ENCODE assay signal across 15 cellular contexts in genomic region chr2:174399171-174399570, GRCh38.
"Had no signal": no experiment of that assay in that cellular context is flagged by ENCODE, and none has a peak within 500 bp of the region (broad histone marks: within the 10 kb centered on the region; RNA-seq: fewer than 3 reads in every experiment).

No MANE protein-coding gene starts in this region.

- DNase-seq: activated effector memory CD4-positive, alpha-beta T cell treated with anti-CD3 and anti-CD28 coated beads, Interleukin-2, amount 50 U/mL, for 16 hours; activated T-cell treated with anti-CD3 and anti-CD28 coated beads, Interleukin-2, amount 50 U/mL, for 24 hours; aorta; colonic mucosa; effector CD4-positive, alpha-beta T cell; gastrocnemius medialis; heart right ventricle; islet precursor cell; left lung; nephron progenitor cell; psoas muscle; right lobe of liver; stimulated activated CD4-positive, alpha-beta T cell treated with anti-CD3 and anti-CD28 coated beads, Interleukin-2, amount 100 ng/mL, for 24 hours; stimulated activated naive CD4-positive, alpha-beta T cell treated with Interleukin-2 at 50 U/mL for 16 hours had no signal

- FAIRE-seq: endothelial cell of umbilical vein had no signal

- H3K4me1 ChIP-seq: colonic mucosa had no signal

- H3K4me3 ChIP-seq: colonic mucosa, gastrocnemius medialis, heart right ventricle, left lung, psoas muscle, right lobe of liver had no signal

- H3K27me3 ChIP-seq: colonic mucosa, gastrocnemius medialis, heart right ventricle, left lung, right lobe of liver had no signal

- H3K27ac ChIP-seq: colonic mucosa, gastrocnemius medialis, heart right ventricle, left lung, psoas muscle, right lobe of liver had no signal

- ATAC-seq: gastrocnemius medialis, heart right ventricle, left lung, psoas muscle, right lobe of liver had no signal

- H3K9me3 ChIP-seq: colonic mucosa, gastrocnemius medialis, heart right ventricle, left lung, psoas muscle, right lobe of liver had no signal
